In genomic region chr6:170137911-170138910, GRCh38 we compare ENCODE assay signal across 18 cellular contexts.
DNase-seq lines count a peak whose midpoint lies in the region; ATAC-seq and TF ChIP-seq lines count a peak whose summit lies in the region.
"Had no signal": no experiment of that assay in that cellular context is flagged by ENCODE, and none has a peak within 500 bp of the region (broad histone marks: within the 10 kb centered on the region; RNA-seq: fewer than 3 reads in every experiment).

No MANE protein-coding gene starts in this region.

- no peak for TF ChIP-seq POLR2A in ovary (IDR thresholded peaks at IDR 0.05)

- TF ChIP-seq CTCF in fibroblast of villous mesenchyme (IDR thresholded peaks at IDR 0.05; ENCODE audit: insufficient read depth, low read depth, low read length) (no peak), ovary (IDR thresholded peaks at IDR 0.05) (no peak), upper lobe of right lung (IDR thresholded peaks at IDR 0.05) (no peak)

- H3K27me3 ChIP-seq in ovary (no peaks in the 10 kb centered on the region), upper lobe of right lung (no peaks in the 10 kb centered on the region)
- H3K27me3 ChIP-seq: MG63 had no signal

- H3K27ac ChIP-seq in ovary = no peak overlapping the region
- peak overlapping the region; percentile 68 for H3K27ac ChIP-seq in upper lobe of right lung
- H3K27ac ChIP-seq: A549 had no signal

- CTCF ChIA-PET in activated CD8-positive, alpha-beta memory T cell treated with anti-CD3 and anti-CD28 coated beads, Interleukin-2, amount 10 ng/mL, durations not matched to agents 7 days and 5 days (lab: Charles Lee) = no interaction called here

- no peak overlapping the region for H3K27ac Mint-ChIP-seq in activated CD8-positive, alpha-beta memory T cell treated with anti-CD3 and anti-CD28 coated beads, Interleukin-2, amount 10 ng/mL, durations not matched to agents 7 days and 5 days
- H3K27ac Mint-ChIP-seq: activated B cell treated with CpG ODN at 0.5 μM for 24 hours; activated T-helper 1 cell treated with anti-CD3 and anti-CD28 coated beads, Interleukin-12 subunit alpha, Interleukin-12 subunit beta, Interleukin-2, Interleukin-4 antibody, amounts not matched to agents 30 ng/mL and 10 ng/mL and 1 ng/mL, durations not matched to agents 14 hours and 24 hours and 36 hours had no signal

- peak; percentile 42 for DNase-seq in activated CD8-positive, alpha-beta memory T cell treated with anti-CD3 and anti-CD28 coated beads for 24 hours
- no peak for DNase-seq in activated CD8-positive, alpha-beta memory T cell treated with anti-CD3 and anti-CD28 coated beads, Interleukin-2, amount 10 ng/mL, durations not matched to agents 7 days and 5 days
- DNase-seq in fibroblast of villous mesenchyme (ENCODE audit: low read depth) (peak; percentile 14), ovary (peak in 3 of 5 donors; percentile 12 to 31 (median 14)), upper lobe of right lung (peak; percentile 58), NCI-H2196 (lab: John Stamatoyannopoulos, UW; ENCODE audit: unreplicated experiment) (no peak)
- DNase-seq: activated B cell treated with CpG ODN at 0.5 μM for 24 hours; GF-D8; HCEC 1CT; hippocampal formation; MG63; stimulated activated CD4-positive, alpha-beta T cell treated with anti-CD3 and anti-CD28 coated beads, Interleukin-4, amount 100 ng/mL, for 4 hours; stimulated activated naive CD8-positive, alpha-beta T cell treated with anti-CD3 and anti-CD28 coated beads, Interleukin-15, Interleukin-2, amounts not matched to agents 100 U/mL and 50 U/mL, for 24 hours had no signal

- H3K4me3 ChIP-seq in fibroblast of villous mesenchyme (ENCODE audit: low read depth, low read length) = no peak overlapping the region
- H3K4me3 ChIP-seq in ovary = no peak overlapping the region
- no peak overlapping the region for H3K4me3 ChIP-seq in upper lobe of right lung
- H3K4me3 ChIP-seq: A549, MG63 had no signal

- no peaks in the 10 kb centered on the region for H3K27me3 Mint-ChIP-seq in activated CD8-positive, alpha-beta memory T cell treated with anti-CD3 and anti-CD28 coated beads, Interleukin-2, amount 10 ng/mL, durations not matched to agents 7 days and 5 days
- H3K27me3 Mint-ChIP-seq: activated B cell treated with CpG ODN at 0.5 μM for 24 hours had no signal

- TF ChIP-seq EP300 in ovary (IDR thresholded peaks at IDR 0.05) = no peak

- H3K36me3 ChIP-seq in ovary = no peaks in the 10 kb centered on the region
- no peaks in the 10 kb centered on the region for H3K36me3 ChIP-seq in upper lobe of right lung
- H3K36me3 ChIP-seq: MG63 had no signal

- H3K9me3 Mint-ChIP-seq in activated CD8-positive, alpha-beta memory T cell treated with anti-CD3 and anti-CD28 coated beads, Interleukin-2, amount 10 ng/mL, durations not matched to agents 7 days and 5 days (ENCODE audit: low read depth) = peaks cover 4% of the 10 kb centered on the region

- ATAC-seq in activated CD8-positive, alpha-beta memory T cell treated with anti-CD3 and anti-CD28 coated beads, Interleukin-2, amount 10 ng/mL, durations not matched to agents 7 days and 5 days = no peak
- ATAC-seq in upper lobe of right lung (no peak), HG03280 (IDR thresholded peaks at IDR 0.05; ENCODE audit: unreplicated experiment) (no peak), GM21786 (IDR thresholded peaks at IDR 0.05; ENCODE audit: unreplicated experiment) (no peak)
- ATAC-seq: A549; stimulated activated naive CD8-positive, alpha-beta T cell treated with anti-CD3 and anti-CD28 coated beads, Interleukin-15, Interleukin-2, amounts not matched to agents 100 U/mL and 50 U/mL, for 24 hours had no signal

- WGBS in ovary, 3 donors = 71 to 80% (median 80%) methylated on average over 40 of the region's 40 CpGs

- H3K4me1 ChIP-seq in ovary (ENCODE audit: insufficient read depth) (peaks cover 4% of the 10 kb centered on the region), upper lobe of right lung (peaks cover 5% of the 10 kb centered on the region)
- H3K4me1 ChIP-seq: A549 had no signal

- H3K36me3 Mint-ChIP-seq in activated CD8-positive, alpha-beta memory T cell treated with anti-CD3 and anti-CD28 coated beads, Interleukin-2, amount 10 ng/mL, durations not matched to agents 7 days and 5 days = peaks cover 2% of the 10 kb centered on the region
- H3K36me3 Mint-ChIP-seq: brain had no signal

- intact Hi-C loops in ovary (cut with DNase I) = no loop called here
- intact Hi-C loops in upper lobe of right lung (cut with DNase I) = no loop called here

- no peak overlapping the region for H3K4me3 Mint-ChIP-seq in activated CD8-positive, alpha-beta memory T cell treated with anti-CD3 and anti-CD28 coated beads, Interleukin-2, amount 10 ng/mL, durations not matched to agents 7 days and 5 days
- H3K4me3 Mint-ChIP-seq: activated B cell treated with CpG ODN at 0.5 μM for 24 hours; activated T-helper 1 cell treated with anti-CD3 and anti-CD28 coated beads, Interleukin-12 subunit alpha, Interleukin-12 subunit beta, Interleukin-2, Interleukin-4 antibody, amounts not matched to agents 30 ng/mL and 10 ng/mL and 1 ng/mL, durations not matched to agents 14 hours and 24 hours and 36 hours; brain had no signal

- no peaks in the 10 kb centered on the region for H3K4me1 Mint-ChIP-seq in activated CD8-positive, alpha-beta memory T cell treated with anti-CD3 and anti-CD28 coated beads, Interleukin-2, amount 10 ng/mL, durations not matched to agents 7 days and 5 days
- H3K4me1 Mint-ChIP-seq: activated B cell treated with CpG ODN at 0.5 μM for 24 hours had no signal

- H3K9me3 ChIP-seq in ovary = no peaks in the 10 kb centered on the region
- H3K9me3 ChIP-seq in upper lobe of right lung = no peaks in the 10 kb centered on the region
- H3K9me3 ChIP-seq: A549, MG63 had no signal

Comparison
In these comparisons a context has a peak if more than half of its experiments do, and no peak if none do; other contexts are left out.
1. DNase-seq: peak in activated CD8-positive, alpha-beta memory T cell treated with anti-CD3 and anti-CD28 coated beads for 24 hours (single experiment), fibroblast of villous mesenchyme (single experiment), ovary (3 of 5) and upper lobe of right lung (single experiment); none in activated CD8-positive, alpha-beta memory T cell treated with anti-CD3 and anti-CD28 coated beads, Interleukin-2, amount 10 ng/mL, durations not matched to agents 7 days and 5 days (single experiment) and NCI-H2196 (single experiment).